In genomic region chr16:4746215-4746614, GRCh38 we compare ENCODE assay signal across 20 cellular contexts. TPM values are rescaled to one million over a fixed set of nuclear protein-coding genes. Genes with fewer than 3 reads are reported as not detected.
A peak's percentile ranks its signal among the peaks of the same experiment; 100 is the strongest.
DNase-seq lines count a peak whose midpoint lies in the region; ATAC-seq and TF ChIP-seq lines count a peak whose summit lies in the region.
"Had no signal": no experiment of that assay in that cellular context is flagged by ENCODE, and none has a peak within 500 bp of the region (broad histone marks: within the 10 kb centered on the region; RNA-seq: fewer than 3 reads in every experiment).

No MANE protein-coding gene starts in this region.

- H4K8ac ChIP-seq in IMR-90 (ENCODE audit: low read depth in 2 of 2, low read length in 2 of 2): no peak overlapping the region

- H2BK120ac ChIP-seq in IMR-90 (ENCODE audit: low read depth, low read length): no peak overlapping the region

- intact Hi-C loops in IMR-90 (cut with micrococcal nuclease): no loop called here

- H3K14ac ChIP-seq in IMR-90 (replicated peaks; ENCODE audit: low read depth, low read length): no peak overlapping the region

- H3K4me1 Mint-ChIP-seq in brain (peaks cover 5% of the 10 kb centered on the region), neural progenitor cell (peaks cover 5% of the 10 kb centered on the region)

- H3K4me3 Mint-ChIP-seq in brain (no peak overlapping the region), neural progenitor cell (no peak overlapping the region)
- H3K4me3 Mint-ChIP-seq: HFFc6 had no signal

- POLR2A ChIA-PET in IMR-90 (lab: Charles Lee; ENCODE audit: unreplicated experiment): no interaction called here

- H3K18ac ChIP-seq in IMR-90 (ENCODE audit: low read depth, low read length): no peak overlapping the region

- H2AK5ac ChIP-seq in IMR-90 (ENCODE audit: low read depth, low read length): no peak overlapping the region

- no peak overlapping the region for H3K56ac ChIP-seq in IMR-90 (ENCODE audit: extremely low read depth, insufficient read depth, low read length)

- no peaks in the 10 kb centered on the region for H3K79me2 ChIP-seq in neural progenitor cell (ENCODE audit: low read depth)

- CTCF ChIA-PET in IMR-90 (lab: Yijun Ruan, JAX): no interaction called here

- TF ChIP-seq EP300 in gastroesophageal sphincter (IDR thresholded peaks at IDR 0.05): no peak

- H3K9me3 Mint-ChIP-seq in brain (no peaks in the 10 kb centered on the region), neural progenitor cell (no peaks in the 10 kb centered on the region)
- H3K9me3 Mint-ChIP-seq: HFFc6 had no signal

- H3F3A ChIP-seq in neural progenitor cell (ENCODE audit: low read depth): peaks cover 30% of the 10 kb centered on the region

- in situ Hi-C loops in IMR-90 (cut with MboI; ENCODE audit: low sequenced_read_pairs): no loop called here

- no peak overlapping the region for H2AK9ac ChIP-seq in IMR-90 (replicated peaks; ENCODE audit: low read depth, low read length, poor library complexity)

- H3K4me1 ChIP-seq in IMR-90 (ENCODE audit: control insufficient read depth, insufficient read depth, low read length) (no peaks in the 10 kb centered on the region), neural progenitor cell (peaks cover 20% of the 10 kb centered on the region), gastroesophageal sphincter (peaks cover 0 to 27% (median 3%) of the 10 kb centered on the region in 3 donors)

- DNase-seq in COLO668 (lab: John Stamatoyannopoulos, UW; ENCODE audit: unreplicated experiment): peak; percentile 8
- DNase-seq in IMR-90: no peak
- DNase-seq in neural progenitor cell (ENCODE audit: low spot score): no peak
- no peak for DNase-seq in activated CD4-positive, alpha-beta T cell treated with anti-CD3 and anti-CD28 coated beads, Interleukin-2, amount 50 U/mL, for 4 hours
- DNase-seq: DMS79 treated with DMSO at 0.1 percent for 48 hours, H7, HFFc6, NCI-H1105 treated with DMSO at 0.1 percent for 48 hours, NCI-H1694, NCI-H2081 treated with DMSO at 0.1 percent for 48 hours, NCI-H510A, NCI-H748 treated with DMSO at 0.1 percent for 48 hours, OCI-M1, RPMI8226, SHP77 treated with DMSO at 0.1 percent for 48 hours had no signal

- WGBS in IMR-90 (ENCODE audit: extremely low coverage in 2 of 2, insufficient read length in 1 of 2), 2 experiments: 73% methylated on average over 2 of the region's 8 CpGs; no CpG with 5 or more reads in 1 of the 2 experiments
- WGBS in gastroesophageal sphincter (ENCODE audit: low coverage in 1 of 2), 2 donors: 61 to 79% methylated on average over 3 to 4 of the region's 8 CpGs

- no peak overlapping the region for H4K91ac ChIP-seq in IMR-90 (ENCODE audit: insufficient read depth, low read depth, low read length)

- H3K27me3 ChIP-seq in IMR-90 (ENCODE audit: control insufficient read depth, insufficient read depth, low read length) (no peaks in the 10 kb centered on the region), neural progenitor cell (no peaks in the 10 kb centered on the region), gastroesophageal sphincter (no peaks in the 10 kb centered on the region)

- H3K27ac ChIP-seq in IMR-90 (ENCODE audit: insufficient read depth, low read length) (no peak overlapping the region), neural progenitor cell (no peak overlapping the region), gastroesophageal sphincter (no peak overlapping the region)
- H3K27ac ChIP-seq: C4-2B had no signal

- no peak overlapping the region for H2AFZ ChIP-seq in IMR-90 (replicated peaks; ENCODE audit: low read length, poor library complexity)
- no peak overlapping the region for H2AFZ ChIP-seq in neural progenitor cell (replicated peaks)

- ATAC-seq in IMR-90 (ENCODE audit: low read depth): 0 out of 2 replicates have a peak, but pooled peaks have one; percentile 12
- ATAC-seq in HG03025 (IDR thresholded peaks at IDR 0.05; ENCODE audit: low FRiP score, unreplicated experiment): no peak
- no peak for ATAC-seq in gastroesophageal sphincter

- no peaks in the 10 kb centered on the region for H3K9me1 ChIP-seq in IMR-90 (ENCODE audit: insufficient read depth, low read length)

- H3K9me3 ChIP-seq in IMR-90 (ENCODE audit: control insufficient read depth, insufficient read depth, low read length) (no peaks in the 10 kb centered on the region), neural progenitor cell (ENCODE audit: low read depth) (no peaks in the 10 kb centered on the region), gastroesophageal sphincter (no peaks in the 10 kb centered on the region)

- H3K9ac ChIP-seq in IMR-90 (ENCODE audit: low read depth, low read length) (no peak overlapping the region), neural progenitor cell (no peak overlapping the region)

- H3K27me3 Mint-ChIP-seq in brain (no peaks in the 10 kb centered on the region), neural progenitor cell (ENCODE audit: insufficient read depth, low read depth) (peaks cover 10% of the 10 kb centered on the region)

- TF ChIP-seq RAD21 in IMR-90 (IDR thresholded peaks at IDR 0.05; ENCODE audit: low read length): no peak

- H3K36me3 ChIP-seq in IMR-90 (ENCODE audit: control insufficient read depth, insufficient read depth, low read length) (peaks cover 8% of the 10 kb centered on the region), neural progenitor cell (no peaks in the 10 kb centered on the region), gastroesophageal sphincter (peaks cover 0 to 29% of the 10 kb centered on the region in 2 donors)

- H3K27ac Mint-ChIP-seq in brain (peak overlapping the region in 3 of 5 experiments; percentile 21 to 84 (median 65)), neural progenitor cell (peak overlapping the region; percentile 46)
- H3K27ac Mint-ChIP-seq: HFFc6 had no signal

- dilution Hi-C loops in IMR-90 (cut with HindIII; ENCODE audit: low sequenced_read_pairs, unreplicated experiment): no loop called here

- no peak overlapping the region for H2BK5ac ChIP-seq in IMR-90 (ENCODE audit: low read depth, low read length, poor library complexity, severe bottlenecking)

- H3K4me3 ChIP-seq in IMR-90 (ENCODE audit: insufficient read depth, low read depth, low read length): no peak overlapping the region
- H3K4me3 ChIP-seq in neural progenitor cell: no peak overlapping the region
- no peak overlapping the region for H3K4me3 ChIP-seq in gastroesophageal sphincter

- H3K79me1 ChIP-seq in IMR-90 (ENCODE audit: low read depth in 1 of 2, low read length in 2 of 2): 0 out of 4 replicates have a peak, but pooled peaks cover 0 to 4% of the 10 kb centered on the region in 2 experiments

- TF ChIP-seq POLR2A in IMR-90 (IDR thresholded peaks at IDR 0.05; ENCODE audit: low read depth, low read length): no peak
- TF ChIP-seq POLR2A in gastroesophageal sphincter (IDR thresholded peaks at IDR 0.05): no peak

- H4K20me1 ChIP-seq in IMR-90 (ENCODE audit: insufficient read depth, low read length): no peaks in the 10 kb centered on the region
- H4K20me1 ChIP-seq in neural progenitor cell (ENCODE audit: low read depth): no peaks in the 10 kb centered on the region

- H2BK20ac ChIP-seq in IMR-90 (ENCODE audit: low read depth, low read length): no peak overlapping the region

- no peak overlapping the region for H3K23ac ChIP-seq in IMR-90 (ENCODE audit: low read depth, low read length)

- no TSS peak for BruUV-seq in IMR-90 (replicated peaks; lab: Mats Ljungman, UMichigan)

- TF ChIP-seq CTCF in IMR-90 (conservative IDR thresholded peaks at IDR 0.05; ENCODE audit: low read depth, low read length): no peak
- no peak for TF ChIP-seq CTCF in brain (conservative IDR thresholded peaks at IDR 0.05)
- TF ChIP-seq CTCF in neural progenitor cell (IDR thresholded peaks at IDR 0.05): no peak
- TF ChIP-seq CTCF in gastroesophageal sphincter (IDR thresholded peaks at IDR 0.05): no peak

- H3K36me3 Mint-ChIP-seq in brain (peaks cover 4% of the 10 kb centered on the region), neural progenitor cell (no peaks in the 10 kb centered on the region)

- no peak overlapping the region for H2BK15ac ChIP-seq in IMR-90 (ENCODE audit: low read depth, low read length)

- H3K4me2 ChIP-seq in IMR-90 (ENCODE audit: low read depth, low read length): no peak overlapping the region
- no peak overlapping the region for H3K4me2 ChIP-seq in neural progenitor cell

- no peak overlapping the region for H3K4ac ChIP-seq in IMR-90 (ENCODE audit: low read depth, low read length)

- H4K5ac ChIP-seq in IMR-90 (ENCODE audit: low read depth, low read length): no peak overlapping the region

RNA-seq across cellular contexts. Expression of gene DNAAF8, which starts 11.9 kb away (rescaled TPM):
- total RNA-seq in IMR-90 (2012; rRNA removed): 0.54 and 0.56 TPM in 2 replicates
- polyA plus RNA-seq in IMR-90 (2012; rRNA removed): 1.7 TPM in 2 replicates
- 0.68 and 1.1 TPM in 2 replicates for polyA plus RNA-seq in IMR-90 (2012; cell fraction: cytosol; rRNA removed)
- polyA plus RNA-seq in IMR-90 (2012; cell fraction: nucleus; rRNA removed; ENCODE audit: low replicate concordance): 0.99 and 1.6 TPM in 2 replicates
- polyA plus RNA-seq in brain (ENCODE audit: insufficient read depth, low read depth, low replicate concordance): 3.5 TPM
- not detected in 2 replicates for total RNA-seq in neural progenitor cell (ENCODE audit: low replicate concordance)
- under 1 TPM; 0.54 to 0.89 (median 0.65) TPM for total RNA-seq in gastroesophageal sphincter
- total RNA-seq: G401 had no signal

RNA-seq across cellular contexts. Expression of gene ANKS3, which starts 12.1 kb away (rescaled TPM):
- total RNA-seq in IMR-90 (2012; rRNA removed) (22.2 and 24.4 TPM in 2 replicates), neural progenitor cell (ENCODE audit: low replicate concordance) (20.6 and 32.7 TPM in 2 replicates), gastroesophageal sphincter (10 to 100 TPM; 23.3 to 47.8 (median 27.6) TPM)
- polyA plus RNA-seq in IMR-90 (2012; rRNA removed) (23.7 and 25.0 TPM in 2 replicates), brain (ENCODE audit: insufficient read depth, low read depth, low replicate concordance) (6.2 TPM)
- polyA plus RNA-seq in IMR-90 (2012; cell fraction: cytosol; rRNA removed): 15.1 and 18.0 TPM in 2 replicates
- 91.7 and 149 TPM in 2 replicates for polyA plus RNA-seq in IMR-90 (2012; cell fraction: nucleus; rRNA removed; ENCODE audit: low replicate concordance)

RNA-seq across cellular contexts. Expression of gene ZNF500, which starts 20.7 kb away (rescaled TPM):
- 4.5 and 4.7 TPM in 2 replicates for total RNA-seq in IMR-90 (2012; rRNA removed)
- polyA plus RNA-seq in IMR-90 (2012; rRNA removed): 5.9 and 7.3 TPM in 2 replicates
- polyA plus RNA-seq in IMR-90 (2012; cell fraction: cytosol; rRNA removed): 2.6 and 6.0 TPM in 2 replicates
- polyA plus RNA-seq in IMR-90 (2012; cell fraction: nucleus; rRNA removed; ENCODE audit: low replicate concordance): 25.8 and 41.4 TPM in 2 replicates
- polyA plus RNA-seq in brain (ENCODE audit: insufficient read depth, low read depth, low replicate concordance): 14.1 TPM
- total RNA-seq in neural progenitor cell (ENCODE audit: low replicate concordance): 4.2 and 17.9 TPM in 2 replicates
- total RNA-seq in gastroesophageal sphincter: 10 to 100 TPM; 12.6 to 15.8 (median 13.8) TPM

RNA-seq across cellular contexts. Expression of gene SEPTIN12, which starts 41.9 kb away (rescaled TPM):
- total RNA-seq in IMR-90 (2012; rRNA removed): not detected in 2 replicates
- not detected in 2 replicates for polyA plus RNA-seq in IMR-90 (2012; rRNA removed)
- not detected in 2 replicates for polyA plus RNA-seq in IMR-90 (2012; cell fraction: cytosol; rRNA removed)
- polyA plus RNA-seq in IMR-90 (2012; cell fraction: nucleus; rRNA removed; ENCODE audit: low replicate concordance): 0.10 TPM in 1 of 2 replicates, not detected in the other
- polyA plus RNA-seq in brain (ENCODE audit: insufficient read depth, low read depth, low replicate concordance): not detected
- not detected in 2 replicates for total RNA-seq in neural progenitor cell (ENCODE audit: low replicate concordance)
- not detected for total RNA-seq in gastroesophageal sphincter
- total RNA-seq: G401, H7, HFFc6 had no signal

RNA-seq across cellular contexts. Expression of gene SMIM22, which starts 49.0 kb away (rescaled TPM):
- not detected in 2 replicates for total RNA-seq in IMR-90 (2012; rRNA removed)
- not detected in 2 replicates for polyA plus RNA-seq in IMR-90 (2012; rRNA removed)
- not detected in 2 replicates for polyA plus RNA-seq in IMR-90 (2012; cell fraction: cytosol; rRNA removed)
- polyA plus RNA-seq in IMR-90 (2012; cell fraction: nucleus; rRNA removed; ENCODE audit: low replicate concordance): not detected in 2 replicates
- 103 TPM for polyA plus RNA-seq in brain (ENCODE audit: insufficient read depth, low read depth, low replicate concordance)
- not detected in 2 replicates for total RNA-seq in neural progenitor cell (ENCODE audit: low replicate concordance)
- not detected for total RNA-seq in gastroesophageal sphincter
- total RNA-seq: G401, H7, HFFc6 had no signal
